In the genomic region with DNA sequence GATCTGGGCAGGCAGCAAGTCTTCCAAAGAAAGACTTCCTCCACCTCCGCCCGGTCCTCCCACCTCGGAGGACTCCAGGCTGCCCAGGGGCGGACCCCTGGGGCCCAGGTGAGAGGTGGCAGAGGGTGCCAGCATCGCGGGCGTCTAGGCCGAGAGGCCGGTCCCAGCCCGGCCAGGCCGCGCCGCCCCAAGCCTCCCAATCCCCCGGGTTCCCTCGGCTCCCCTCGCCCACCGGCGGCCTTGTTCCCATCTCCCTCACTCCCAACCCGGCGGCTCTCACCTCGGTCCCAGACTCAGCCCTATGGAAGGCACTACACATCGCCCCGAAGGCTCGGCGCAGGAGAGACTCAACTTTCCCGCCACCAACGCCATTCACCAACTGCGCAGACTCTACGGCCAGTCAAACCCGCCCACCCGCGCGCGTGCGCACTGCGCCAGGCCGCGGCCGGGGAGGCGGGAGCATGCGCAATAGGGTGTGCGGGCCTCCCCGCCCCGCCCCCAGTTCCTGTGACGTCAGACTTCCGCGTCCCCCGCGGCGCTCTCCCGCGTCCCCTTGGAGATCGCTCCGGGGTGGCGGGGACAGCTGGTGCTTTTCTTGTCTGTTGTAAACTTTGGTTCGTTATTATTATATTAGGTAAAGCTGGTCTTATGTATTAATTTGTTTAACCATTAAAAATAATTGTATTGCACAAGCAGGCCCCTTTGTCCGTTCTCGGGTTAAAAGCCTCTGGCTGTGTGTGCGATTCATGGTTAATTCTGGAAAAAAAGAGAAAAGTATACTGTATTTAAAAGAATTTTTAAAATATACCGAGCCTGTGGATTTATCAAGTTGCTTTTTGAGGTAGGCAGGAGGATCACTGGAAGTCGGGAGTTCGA, we compare ENCODE assay signal across 8 cellular contexts. TPM values are rescaled to one million over a fixed set of nuclear protein-coding genes. Genes with fewer than 3 reads are reported as not detected.
A peak's percentile ranks its signal among the peaks of the same experiment; 100 is the strongest.
DNase-seq lines count a peak whose midpoint lies in the region; ATAC-seq and TF ChIP-seq lines count a peak whose summit lies in the region.

A gene (minus strand): TSS at position 381 of the 876 bp plus-strand sequence. CDS start 62 bp downstream, at position 319.

- peak; percentile 91 to 96 (median 93) for ATAC-seq in natural killer cell

- peak within 1 kb of the TSS; percentile 93 to 94 for H3K27ac Mint-ChIP-seq in natural killer cell

- no peak for TF ChIP-seq CTCF in LNCaP clone FGC (IDR thresholded peaks at IDR 0.05; ENCODE audit: control insufficient read depth, extremely low read depth, insufficient read depth)
- TF ChIP-seq CTCF in natural killer cell (IDR thresholded peaks at IDR 0.05): no peak

- H3K27me3 Mint-ChIP-seq in natural killer cell (ENCODE audit: low read depth in 2 of 2): no peaks in the 10 kb centered on the region

- intact Hi-C loops in natural killer cell (cut with micrococcal nuclease): loop anchor here (5.0 to 10.0 kb wide), 3 partner anchors 81 to 341 kb away; a partner anchor contains a TSS

- H3K36me3 Mint-ChIP-seq in natural killer cell: no peaks in the 10 kb centered on the region

- H3K4me3 ChIP-seq in LNCaP clone FGC (ENCODE audit: low read depth, low read length): peak within 1 kb of the TSS; percentile 89

- DNase-seq in EL (peak; percentile 87), H4 (ENCODE audit: low spot score) (peak; percentile 89), LNCaP clone FGC (ENCODE audit: low read depth) (peak; percentile 62), RPMI8226 (peak; percentile 96), fibroblast of peridontal ligament (ENCODE audit: extremely low read depth) (peak; percentile 84), natural killer cell (peak; percentile 99)
- peak; percentile 93 to 96 for DNase-seq in activated T-helper 1 cell treated with anti-CD3 and anti-CD28 coated beads, Interleukin-2, amount 50 U/mL, for 16 hours (ENCODE audit: low read depth in 1 of 2, low spot score in 1 of 2)
- DNase-seq in stimulated activated naive CD4-positive, alpha-beta T cell (lab: John Stamatoyannopoulos, UW): peak; percentile 90 to 98 (median 94)

- H3K9me3 Mint-ChIP-seq in natural killer cell: no peaks in the 10 kb centered on the region

- H3K4me1 Mint-ChIP-seq in natural killer cell: peaks cover 6 to 14% of the 10 kb centered on the region in 2 donors

- peak within 1 kb of the TSS; percentile 96 for H3K4me3 Mint-ChIP-seq in natural killer cell

RNA-seq across cellular contexts. Expression of the gene that starts here (rescaled TPM):
- 4.4 and 6.8 TPM in 2 replicates for total RNA-seq in H4 (2014; rRNA removed; shearing (Covaris generic))
- total RNA-seq in natural killer cell: 1 to 10 TPM; 1.0 to 1.3 (median 1.2) TPM

Comparison
In these comparisons a context has a peak if more than half of its experiments do, and no peak if none do; other contexts are left out.
1. Peak in every context shown above with its lines: DNase-seq, ATAC-seq and H3K4me3 ChIP-seq.